In the genomic region with DNA sequence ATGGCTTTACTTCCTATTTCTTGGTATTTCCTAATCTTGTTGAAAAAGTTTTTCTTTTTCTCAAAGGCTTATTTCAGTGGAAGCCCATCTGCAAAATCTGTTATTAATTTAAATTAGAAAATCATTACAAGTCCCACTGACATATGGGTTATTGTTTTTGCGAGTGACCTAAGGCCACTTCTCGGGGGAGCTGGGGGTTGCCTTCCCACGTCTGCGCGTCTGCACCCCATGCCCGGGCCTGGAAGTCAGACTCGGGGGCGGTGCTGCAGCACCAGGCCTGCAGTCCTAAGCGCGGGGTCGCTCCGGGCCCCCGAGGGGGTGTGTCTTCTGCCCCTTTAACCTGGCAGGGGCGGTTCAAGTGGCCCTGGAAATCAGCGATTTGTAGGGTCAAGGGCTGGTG, we compare ENCODE assay signal across 8 cellular contexts. TPM values are rescaled to one million over a fixed set of nuclear protein-coding genes. Genes with fewer than 3 reads are reported as not detected.
DNase-seq lines count a peak whose midpoint lies in the region; ATAC-seq and TF ChIP-seq lines count a peak whose summit lies in the region.
"Not testable (repeated sequence)": the region's sequence is repeated elsewhere in the genome, so short reads cannot be mapped to it uniquely, and the experiment has no call there.

No MANE protein-coding gene starts in this region.

- not testable (repeated sequence) for H3K4me1 ChIP-seq in BE2C; effector memory CD4-positive, alpha-beta T cell (ENCODE audit: control insufficient read depth, insufficient read depth, low read length, poor library complexity, severe bottlenecking); mesenchymal stem cell (ENCODE audit: control insufficient read depth, insufficient read depth, low read depth, low read length); smooth muscle cell (ENCODE audit: low read depth)

- H3K9me3 ChIP-seq in BE2C; effector memory CD4-positive, alpha-beta T cell (ENCODE audit: control insufficient read depth, low read length); mesenchymal stem cell (ENCODE audit: control insufficient read depth, low read length); smooth muscle cell (replicated peaks; ENCODE audit: low read depth): not testable (repeated sequence)

- not testable (repeated sequence) for H3K14ac ChIP-seq in mesenchymal stem cell (ENCODE audit: low read length in 2 of 2)

- not testable (repeated sequence) for H3K23ac ChIP-seq in mesenchymal stem cell (ENCODE audit: low read length in 2 of 2)

- peak overlapping the region; percentile 64 for H3K4me3 ChIP-seq in BE2C (ENCODE audit: low read depth, low read length)
- H3K4me3 ChIP-seq in Jurkat, Clone E6-1 (ENCODE audit: low read length), result peak overlapping the region; percentile 60
- peak overlapping the region; percentile 61 for H3K4me3 ChIP-seq in WI38 (ENCODE audit: low read depth, low read length)
- not testable (repeated sequence) for H3K4me3 ChIP-seq in effector memory CD4-positive, alpha-beta T cell (ENCODE audit: insufficient read depth, low read depth, low read length, poor library complexity, severe bottlenecking)
- H3K4me3 ChIP-seq in mesenchymal stem cell (ENCODE audit: insufficient read depth in 1 of 2, low read depth in 1 of 2, low read length in 2 of 2), result peak overlapping the region in 1 of 2 experiments; percentile 74
- peak overlapping the region; percentile 55 for H3K4me3 ChIP-seq in smooth muscle cell

- not testable (repeated sequence) for H2BK120ac ChIP-seq in mesenchymal stem cell (ENCODE audit: low read depth, low read length)

- H2AK5ac ChIP-seq in mesenchymal stem cell (ENCODE audit: low read length, severe bottlenecking), result not testable (repeated sequence)

- H2BK5ac ChIP-seq in mesenchymal stem cell (ENCODE audit: low read depth, low read length, poor library complexity, severe bottlenecking), result not testable (repeated sequence)

- not testable (repeated sequence) for H3K4ac ChIP-seq in mesenchymal stem cell (ENCODE audit: low read depth in 1 of 2, low read length in 2 of 2)

- not testable (repeated sequence) for TF ChIP-seq CTCF in BE2C (IDR thresholded peaks at IDR 0.05; ENCODE audit: low read depth, low read length); WI38 (IDR thresholded peaks at IDR 0.05; ENCODE audit: low read depth, low read length); smooth muscle cell (IDR thresholded peaks at IDR 0.05; ENCODE audit: borderline replicate concordance, insufficient read depth, poor library complexity, severe bottlenecking)

- not testable (repeated sequence) for H3K27me3 ChIP-seq in BE2C; effector memory CD4-positive, alpha-beta T cell (replicated peaks; ENCODE audit: control insufficient read depth, insufficient read depth, low read length, poor library complexity, severe bottlenecking); mesenchymal stem cell (ENCODE audit: control insufficient read depth in 1 of 2, insufficient read depth in 1 of 2, low read length in 2 of 2); smooth muscle cell (ENCODE audit: low read depth)

- not testable (repeated sequence) for H3K79me1 ChIP-seq in mesenchymal stem cell (replicated peaks; ENCODE audit: low read length, poor library complexity, severe bottlenecking)

- no CpG with 5 or more reads among the region's 15 CpGs for WGBS in mesenchymal stem cell
- whole genome bisulfite sequencing in smooth muscle cell (ENCODE audit: low lambda C conversion rate), result 12% methylated on average over 4 of the region's 15 CpGs

- H3K9ac ChIP-seq in mesenchymal stem cell (ENCODE audit: low read length); smooth muscle cell (ENCODE audit: low read depth): not testable (repeated sequence)

- H4K8ac ChIP-seq in mesenchymal stem cell (ENCODE audit: low read length), result not testable (repeated sequence)

- not testable (repeated sequence) for H3K18ac ChIP-seq in mesenchymal stem cell (ENCODE audit: low read depth in 1 of 2, low read length in 2 of 2)

- not testable (repeated sequence) for H3K79me2 ChIP-seq in smooth muscle cell (ENCODE audit: low read depth)

- not testable (repeated sequence) for H2AFZ ChIP-seq in mesenchymal stem cell (ENCODE audit: low read depth, low read length); smooth muscle cell (ENCODE audit: low read depth)

- not testable (repeated sequence) for H3F3A ChIP-seq in smooth muscle cell (ENCODE audit: low read depth)

- ATAC-seq in GM19397 (IDR thresholded peaks at IDR 0.05; ENCODE audit: unreplicated experiment) (peak; percentile 19), HG02759 (IDR thresholded peaks at IDR 0.05; ENCODE audit: unreplicated experiment) (peak; percentile 18)

- not testable (repeated sequence) for H3K36me3 ChIP-seq in BE2C; effector memory CD4-positive, alpha-beta T cell (ENCODE audit: control insufficient read depth, insufficient read depth, low read length); mesenchymal stem cell (ENCODE audit: control insufficient read depth in 1 of 2, insufficient read depth in 2 of 2, low read depth in 1 of 2, low read length in 2 of 2); smooth muscle cell (ENCODE audit: low read depth)

- peak overlapping the region; percentile 50 for H3K4me2 ChIP-seq in mesenchymal stem cell (ENCODE audit: low read length, poor library complexity, severe bottlenecking)
- H3K4me2 ChIP-seq in smooth muscle cell, result peak overlapping the region; percentile 92

- H3K27ac ChIP-seq in effector memory CD4-positive, alpha-beta T cell (ENCODE audit: insufficient read depth, low read length, poor library complexity, severe bottlenecking), result peak overlapping the region; percentile 18
- not testable (repeated sequence) for H3K27ac ChIP-seq in mesenchymal stem cell (ENCODE audit: low read length, poor library complexity, severe bottlenecking); smooth muscle cell (ENCODE audit: low read depth)

- not testable (repeated sequence) for DNase-seq in BE2C; Jurkat, Clone E6-1 (ENCODE audit: low read depth, low spot score); effector memory CD4-positive, alpha-beta T cell; mesenchymal stem cell; smooth muscle cell (lab: John Stamatoyannopoulos, UW; ENCODE audit: unreplicated experiment)

- not testable (repeated sequence) for H2BK15ac ChIP-seq in mesenchymal stem cell (ENCODE audit: low read depth, poor library complexity, severe bottlenecking)

- H4K91ac ChIP-seq in mesenchymal stem cell (ENCODE audit: low read length), result not testable (repeated sequence)

- not testable (repeated sequence) for H2BK12ac ChIP-seq in mesenchymal stem cell (ENCODE audit: low read length in 2 of 2)

- H4K20me1 ChIP-seq in smooth muscle cell (ENCODE audit: low read depth), result not testable (repeated sequence)

RNA-seq across cellular contexts. Expression of a gene that starts 0.4 kb away (rescaled TPM):
- 4.5 TPM for polyA plus RNA-seq in BE2C (2012; ENCODE audit: insufficient read depth, insufficient read length, low read depth)
- polyA plus RNA-seq in Jurkat, Clone E6-1 (2012; ENCODE audit: insufficient read depth, insufficient read length), result 21.4 TPM
- 10.9 TPM for polyA plus RNA-seq in mesenchymal stem cell (2013, experiment 1 of 2)
- polyA plus RNA-seq in mesenchymal stem cell (2013, experiment 2 of 2), result 10.3 TPM
- total RNA-seq in smooth muscle cell, result 16.7 and 21.9 TPM in 2 replicates
- polyA plus RNA-seq in smooth muscle cell, result 7.2 and 7.7 TPM in 2 replicates
